ENCODE assay signal across 8 cellular contexts in genomic region chr22:18077639-18078328, GRCh38. TPM values are rescaled to one million over a fixed set of nuclear protein-coding genes. Genes with fewer than 3 reads are reported as not detected.
DNase-seq lines count a peak whose midpoint lies in the region; ATAC-seq and TF ChIP-seq lines count a peak whose summit lies in the region.

PEX26 (plus strand) TSS chr22:18077990; CDS start chr22:18078377, 387 bp downstream.

- DNase-seq in AG09319 (ENCODE audit: extremely low read depth, low read depth) (peak; percentile 89), NCI-H510A (lab: John Stamatoyannopoulos, UW) (peak; percentile 92), chondrocyte (ENCODE audit: low spot score) (peak; percentile 92), kidney epithelial cell (ENCODE audit: low read depth) (no peak)
- peak; percentile 90 to 92 for DNase-seq in activated CD4-positive, alpha-beta T cell treated with anti-CD3 and anti-CD28 coated beads for 24 hours (ENCODE audit: low read depth in 2 of 2)
- DNase-seq in stimulated activated CD4-positive, alpha-beta T cell treated with anti-CD3 and anti-CD28 coated beads, Interleukin-15, amount 100 ng/mL, for 48 hours (ENCODE audit: low read depth in 2 of 2): peak; percentile 92

- peak within 1 kb of the TSS; percentile 94 for H3K4me3 Mint-ChIP-seq in chondrocyte (ENCODE audit: unreplicated experiment)

- no peaks in the 10 kb centered on the region for H3K27me3 ChIP-seq in kidney epithelial cell (ENCODE audit: control insufficient read depth, insufficient read depth, low read length)

- ATAC-seq in GM19025 (IDR thresholded peaks at IDR 0.05; ENCODE audit: low read depth, unreplicated experiment): peak; percentile 92
- ATAC-seq in HG03342 (IDR thresholded peaks at IDR 0.05; ENCODE audit: unreplicated experiment): peak; percentile 92

- peaks cover 41% of the 10 kb centered on the region for H3K4me1 Mint-ChIP-seq in chondrocyte (ENCODE audit: low read depth)

- H3K4me3 ChIP-seq in kidney epithelial cell (ENCODE audit: low read depth, low read length): peak within 1 kb of the TSS; percentile 89

- no peaks in the 10 kb centered on the region for H3K36me3 ChIP-seq in kidney epithelial cell (ENCODE audit: control insufficient read depth, insufficient read depth, low read length)

- TF ChIP-seq CTCF in AG09319 (IDR thresholded peaks at IDR 0.05; ENCODE audit: low read depth, low read length): no peak
- peak; percentile 9 for TF ChIP-seq CTCF in chondrocyte (IDR thresholded peaks at IDR 0.05)
- no peak for TF ChIP-seq CTCF in kidney epithelial cell (IDR thresholded peaks at IDR 0.05; ENCODE audit: insufficient read depth, low read length, poor library complexity, severe bottlenecking)

- no peaks in the 10 kb centered on the region for H3K27me3 Mint-ChIP-seq in chondrocyte (ENCODE audit: low read depth)

- H3K36me3 Mint-ChIP-seq in chondrocyte (ENCODE audit: low read depth): peaks cover 22% of the 10 kb centered on the region

- H3K27ac Mint-ChIP-seq in chondrocyte (ENCODE audit: unreplicated experiment): peak within 1 kb of the TSS; percentile 97

- H3K9me3 Mint-ChIP-seq in chondrocyte (ENCODE audit: low read depth): peaks cover 3% of the 10 kb centered on the region

RNA-seq across cellular contexts. Expression of gene PEX26, which starts in this region (rescaled TPM):
- 33.4 to 34.4 TPM (median 33.7 TPM) in 3 replicates for total RNA-seq in chondrocyte
- total RNA-seq in kidney epithelial cell: 32.4 and 34.4 TPM in 2 replicates
